Comparison of ENCODE assay signal across 1 cellular context in the genomic region with DNA sequence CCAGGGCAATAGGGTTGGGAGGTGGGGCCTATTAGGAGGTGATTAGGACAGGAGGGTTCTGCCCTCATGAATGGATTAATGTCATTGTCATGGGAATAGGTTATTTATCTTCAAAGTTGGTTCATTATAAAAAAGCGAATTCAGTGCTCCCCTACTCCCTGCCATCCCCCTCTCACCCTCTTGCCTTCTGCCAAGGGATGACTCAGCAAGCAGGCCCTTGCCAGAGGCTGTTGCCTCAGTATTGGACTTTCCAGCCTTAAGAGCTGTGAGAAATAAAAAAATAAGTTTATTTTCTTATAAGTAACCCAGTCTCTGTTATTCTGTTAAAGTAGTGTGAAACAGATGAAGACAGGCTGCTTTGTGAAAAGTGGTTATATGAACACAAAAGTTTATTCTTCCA.
TF ChIP-seq lines count a peak whose summit lies in the region.

No MANE protein-coding gene starts in this region.

TF ChIP-seq in IMR-90, 13 proteins besides CTCF, POLR2A, EP300 and RAD21:
- TF ChIP-seq SMC3 (IDR thresholded peaks at IDR 0.05; ENCODE audit: low read depth, low read length), result no peak
- TF ChIP-seq NFE2L2 (IDR thresholded peaks at IDR 0.05; ENCODE audit: low read depth, low read length), result 0 out of 2 replicates have a peak, but pooled peaks have one; percentile 25
